In genomic region chr2:206127656-206128055, GRCh38 we compare ENCODE assay signal across 18 cellular contexts. TPM values are rescaled to one million over a fixed set of nuclear protein-coding genes. Genes with fewer than 3 reads are reported as not detected.
DNase-seq lines count a peak whose midpoint lies in the region; ATAC-seq and TF ChIP-seq lines count a peak whose summit lies in the region.
"Had no signal": no experiment of that assay in that cellular context is flagged by ENCODE, and none has a peak within 500 bp of the region (broad histone marks: within the 10 kb centered on the region; RNA-seq: fewer than 3 reads in every experiment).

No MANE protein-coding gene starts in this region.

- no peak overlapping the region for H3K9ac ChIP-seq in H9 (ENCODE audit: extremely low read depth, insufficient read length, low read length)
- H3K9ac ChIP-seq in OCI-LY3 (ENCODE audit: low read length), result no peak overlapping the region

- no peak overlapping the region for H4K5ac ChIP-seq in H9 (ENCODE audit: insufficient read length, low read depth, low read length)

- H4K8ac ChIP-seq in H9 (replicated peaks; ENCODE audit: insufficient read length, low read depth, low read length), result no peak overlapping the region

- H3K4me1 Mint-ChIP-seq in H9, result no peaks in the 10 kb centered on the region
- H3K4me1 Mint-ChIP-seq in mesothelial cell of epicardium, result no peaks in the 10 kb centered on the region
- H3K4me1 Mint-ChIP-seq: stimulated activated naive B cell treated with anti-CD40 and anti-IgM and Interleukin-4, amounts not matched to agents 10 μg/mL and 1 μg/mL and 100 μg/mL, for 72 hours had no signal

- TF ChIP-seq CTCF in H9 (conservative IDR thresholded peaks at IDR 0.05) (peak; percentile 29; the same call in 1 of the 3 replicates), OCI-LY3 (IDR thresholded peaks at IDR 0.05; ENCODE audit: low read depth, low read length) (peak; percentile 9; the same call in 1 of the 2 replicates), epithelial cell of esophagus (IDR thresholded peaks at IDR 0.05; ENCODE audit: insufficient read depth, low read depth, low read length, missing control alignments) (peak; percentile 33), mesothelial cell of epicardium (IDR thresholded peaks at IDR 0.05; ENCODE audit: unreplicated experiment) (no peak)

- DNase-seq in NCI-H1694 (lab: John Stamatoyannopoulos, UW) (peak; percentile 6), NCI-H1694 treated with DMSO at 0.1 percent for 48 hours (lab: John Stamatoyannopoulos, UW) (no peak), H9 (no peak), epithelial cell of esophagus (ENCODE audit: low read depth) (peak; percentile 48), mesothelial cell of epicardium (ENCODE audit: low spot score in 2 of 2, unreplicated experiment in 2 of 2) (no peak), H7 (no peak)
- DNase-seq: activated T-cell treated with anti-CD3 and anti-CD28 coated beads for 4 hours; amygdala; DMS153; islet precursor cell; NCI-H510A; stimulated activated CD4-positive, alpha-beta T cell treated with anti-CD3 and anti-CD28 coated beads, Interleukin-2, amount 100 ng/mL, for 48 hours; stimulated activated naive B cell treated with anti-CD40 and anti-IgM and Interleukin-4, amounts not matched to agents 10 μg/mL and 1 μg/mL and 100 μg/mL, for 72 hours had no signal

- no peaks in the 10 kb centered on the region for H3K23me2 ChIP-seq in H9 (ENCODE audit: insufficient read length, low read depth, low read length, poor library complexity, severe bottlenecking)

- H3K36me3 Mint-ChIP-seq in H9 (ENCODE audit: insufficient read depth in 1 of 3, low read depth in 3 of 3) (peaks cover 31 to 78% (median 64%) of the 10 kb centered on the region in 3 experiments; a peak in 6 of 7 replicates), mesothelial cell of epicardium (peaks cover 29% of the 10 kb centered on the region)

- H3K27ac ChIP-seq in H9 (ENCODE audit: insufficient read length, low read depth, low read length), result no peak overlapping the region
- H3K27ac ChIP-seq in OCI-LY3 (ENCODE audit: low read length), result no peak overlapping the region
- H3K27ac ChIP-seq: SJCRH30, vagina had no signal

- H2BK5ac ChIP-seq in H9 (ENCODE audit: insufficient read length, low read length), result no peak overlapping the region

- H3K14ac ChIP-seq in H9 (ENCODE audit: insufficient read depth, low read length), result no peak overlapping the region

- H3K79me2 ChIP-seq in H9 (ENCODE audit: insufficient read depth, low read length) (no peaks in the 10 kb centered on the region), OCI-LY3 (ENCODE audit: low read length) (no peaks in the 10 kb centered on the region)

- H4K91ac ChIP-seq in H9 (ENCODE audit: insufficient read length, low read depth, low read length), result no peak overlapping the region

- no peak overlapping the region for H2BK120ac ChIP-seq in H9 (ENCODE audit: low read depth, low read length, poor library complexity, severe bottlenecking)

- ATAC-seq in HG02588 (IDR thresholded peaks at IDR 0.05; ENCODE audit: unreplicated experiment), result no peak
- ATAC-seq: stimulated activated naive B cell treated with anti-CD40 and anti-IgM and Interleukin-4, amounts not matched to agents 10 μg/mL and 1 μg/mL and 100 μg/mL, for 72 hours had no signal

- H3K18ac ChIP-seq in H9 (ENCODE audit: insufficient read length, low read depth, low read length), result no peak overlapping the region

- H3K56ac ChIP-seq in H9 (ENCODE audit: insufficient read length, low read depth, low read length), result no peak overlapping the region

- H3K9me3 Mint-ChIP-seq in H9 (no peaks in the 10 kb centered on the region), mesothelial cell of epicardium (no peaks in the 10 kb centered on the region)
- H3K9me3 Mint-ChIP-seq: stimulated activated naive B cell treated with anti-CD40 and anti-IgM and Interleukin-4, amounts not matched to agents 10 μg/mL and 1 μg/mL and 100 μg/mL, for 72 hours had no signal

- H3K4ac ChIP-seq in H9 (ENCODE audit: low read depth, low read length), result no peak overlapping the region

- H2AFZ ChIP-seq in H9 (ENCODE audit: low read length) (no peak overlapping the region), OCI-LY3 (ENCODE audit: low read depth, low read length) (no peak overlapping the region)

- no peak overlapping the region for H3K23ac ChIP-seq in H9 (ENCODE audit: insufficient read length, low read depth, low read length)

- H4K20me1 ChIP-seq in H9 (ENCODE audit: control insufficient read depth, insufficient read depth, insufficient read length), result no peaks in the 10 kb centered on the region
- no peaks in the 10 kb centered on the region for H4K20me1 ChIP-seq in OCI-LY3 (ENCODE audit: insufficient read depth, low read length)

- H3K27ac Mint-ChIP-seq in H9, result no peak overlapping the region
- H3K27ac Mint-ChIP-seq in mesothelial cell of epicardium, result no peak overlapping the region
- H3K27ac Mint-ChIP-seq: stimulated activated naive B cell treated with anti-CD40 and anti-IgM and Interleukin-4, amounts not matched to agents 10 μg/mL and 1 μg/mL and 100 μg/mL, for 72 hours had no signal

- no peak overlapping the region for H2BK15ac ChIP-seq in H9 (ENCODE audit: low read depth, low read length)

- no peaks in the 10 kb centered on the region for H3K9me3 ChIP-seq in H9 (ENCODE audit: control insufficient read depth, low read depth, low read length)
- H3K9me3 ChIP-seq in OCI-LY3 (ENCODE audit: insufficient read depth, low read length), result no peaks in the 10 kb centered on the region
- H3K9me3 ChIP-seq: HAP-1, SJCRH30, vagina had no signal

- no peaks in the 10 kb centered on the region for H3K79me1 ChIP-seq in H9 (ENCODE audit: insufficient read depth, low read depth, low read length, poor library complexity, severe bottlenecking)

- H2BK20ac ChIP-seq in H9 (ENCODE audit: low read depth, low read length, poor library complexity, severe bottlenecking), result no peak overlapping the region

- no peaks in the 10 kb centered on the region for H3K27me3 Mint-ChIP-seq in H9 (ENCODE audit: low read depth)
- no peaks in the 10 kb centered on the region for H3K27me3 Mint-ChIP-seq in mesothelial cell of epicardium (ENCODE audit: low read depth)
- H3K27me3 Mint-ChIP-seq: stimulated activated naive B cell treated with anti-CD40 and anti-IgM and Interleukin-4, amounts not matched to agents 10 μg/mL and 1 μg/mL and 100 μg/mL, for 72 hours had no signal

- H2AK5ac ChIP-seq in H9 (ENCODE audit: insufficient read length, low read length), result no peak overlapping the region

- H3T11ph ChIP-seq in H9 (ENCODE audit: low read length), result no peak overlapping the region

- H3K27me3 ChIP-seq in H9 (ENCODE audit: insufficient read depth, low read length) (no peaks in the 10 kb centered on the region), OCI-LY3 (ENCODE audit: low read depth, low read length) (no peaks in the 10 kb centered on the region), H7 (ENCODE audit: control insufficient read depth, insufficient read depth, low read length) (no peaks in the 10 kb centered on the region)
- H3K27me3 ChIP-seq: SJCRH30, vagina had no signal

- peaks cover 25% of the 10 kb centered on the region for H3K36me3 ChIP-seq in OCI-LY3 (replicated peaks; ENCODE audit: low read depth, low read length)
- peaks cover 16% of the 10 kb centered on the region for H3K36me3 ChIP-seq in H7 (replicated peaks; ENCODE audit: control insufficient read depth, insufficient read depth, low read length)

- H3K4me3 ChIP-seq in OCI-LY3 (ENCODE audit: low read length) (no peak overlapping the region), epithelial cell of esophagus (ENCODE audit: low read length) (no peak overlapping the region), H7 (ENCODE audit: insufficient read depth, low read depth, low read length) (no peak overlapping the region)
- H3K4me3 ChIP-seq: HAP-1, SJCRH30, vagina had no signal

- no peak overlapping the region for H2BK12ac ChIP-seq in H9 (ENCODE audit: insufficient read length, low read depth, low read length)

- H3K4me3 Mint-ChIP-seq in H9 (no peak overlapping the region), mesothelial cell of epicardium (no peak overlapping the region)
- H3K4me3 Mint-ChIP-seq: stimulated activated naive B cell treated with anti-CD40 and anti-IgM and Interleukin-4, amounts not matched to agents 10 μg/mL and 1 μg/mL and 100 μg/mL, for 72 hours had no signal

- no peak overlapping the region for H3K4me2 ChIP-seq in H9 (ENCODE audit: insufficient read depth, insufficient read length, low read length)
- H3K4me2 ChIP-seq in OCI-LY3 (ENCODE audit: low read length), result no peak overlapping the region

- no peaks in the 10 kb centered on the region for H3K4me1 ChIP-seq in H9 (ENCODE audit: insufficient read depth, low read length)
- no peaks in the 10 kb centered on the region for H3K4me1 ChIP-seq in OCI-LY3 (ENCODE audit: low read length)
- H3K4me1 ChIP-seq: HAP-1, SJCRH30, vagina had no signal

RNA-seq across cellular contexts. Expression of gene NDUFS1, which starts 31.6 kb away (rescaled TPM):
- total RNA-seq in H9 (2021) (102 and 103 TPM in 2 replicates), mesothelial cell of epicardium (59.6 to 62.5 TPM (median 61.5 TPM) in 3 replicates)
- total RNA-seq in H7 (2014; rRNA removed; shearing (Covaris generic)), result 93.7 and 115 TPM in 2 replicates

RNA-seq across cellular contexts. Expression of gene EEF1B2, which starts 32.0 kb away (rescaled TPM):
- total RNA-seq in H9 (2021) (763 and 768 TPM in 2 replicates), mesothelial cell of epicardium (483 to 501 TPM (median 491 TPM) in 3 replicates)
- 503 and 686 TPM in 2 replicates for total RNA-seq in H7 (2014; rRNA removed; shearing (Covaris generic))

RNA-seq across cellular contexts. Expression of gene INO80D, which starts 41.7 kb away (rescaled TPM):
- total RNA-seq in H9 (2021), result 45.7 and 46.0 TPM in 2 replicates
- total RNA-seq in mesothelial cell of epicardium, result 21.4 to 23.1 TPM (median 21.7 TPM) in 3 replicates
- total RNA-seq in H7 (2014; rRNA removed; shearing (Covaris generic)), result 9.0 and 11.3 TPM in 2 replicates

Comparison
In these comparisons a context has a peak if more than half of its experiments do, and no peak if none do; other contexts are left out.
1. DNase-seq: peak in NCI-H1694 (single experiment) and epithelial cell of esophagus (single experiment); none in NCI-H1694 treated with DMSO at 0.1 percent for 48 hours (single experiment), H9 (single experiment), mesothelial cell of epicardium (0 of 2) and H7 (single experiment).